ENCODE assay signal across 30 cellular contexts in the genomic region with DNA sequence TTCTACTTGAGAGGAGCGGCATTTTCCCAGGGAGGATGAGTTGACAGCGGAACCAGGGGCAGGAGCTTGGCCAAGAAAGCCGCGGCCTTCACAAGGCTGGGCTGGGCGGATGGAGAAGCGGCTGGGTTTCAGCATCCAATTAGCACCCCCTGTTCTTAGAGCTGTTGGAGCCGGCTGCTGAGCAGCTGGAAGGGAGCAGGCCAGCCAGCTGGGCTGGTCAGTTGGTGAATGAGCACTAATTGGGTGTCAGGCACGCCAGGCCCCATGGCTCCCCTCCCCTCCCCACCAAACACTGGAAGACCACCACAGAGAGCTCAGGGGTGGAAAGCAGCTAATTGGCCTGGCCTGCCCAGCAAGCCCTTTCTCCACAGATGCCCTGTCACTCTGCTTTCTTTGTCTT.
DNase-seq lines count a peak whose midpoint lies in the region; ATAC-seq and TF ChIP-seq lines count a peak whose summit lies in the region.
"Had no signal": no experiment of that assay in that cellular context is flagged by ENCODE, and none has a peak within 500 bp of the region (broad histone marks: within the 10 kb centered on the region; RNA-seq: fewer than 3 reads in every experiment).

No MANE protein-coding gene starts in this region.

- H3K4me1 Mint-ChIP-seq in glutamatergic neuron (ENCODE audit: low read depth, unreplicated experiment), result peaks cover 64% of the 10 kb centered on the region
- H3K4me1 Mint-ChIP-seq: B cell; stimulated activated effector memory CD8-positive, alpha-beta T cell treated with anti-CD3 and anti-CD28 coated beads, Interleukin-12 subunit alpha, Interleukin-12 subunit beta, amount 100 ng/mL, for 72 hours had no signal

- H3K4me1 ChIP-seq in BLaER1 (peaks cover 54% of the 10 kb centered on the region), mesendoderm (ENCODE audit: control insufficient read depth, low read depth, low read length) (peaks cover 2% of the 10 kb centered on the region), esophagus squamous epithelium (no peaks in the 10 kb centered on the region)
- H3K4me1 ChIP-seq: ascending aorta, foreskin keratinocyte, Peyer's patch, psoas muscle, SJSA1 had no signal

- peak overlapping the region; percentile 97 for H3K27ac Mint-ChIP-seq in glutamatergic neuron (ENCODE audit: unreplicated experiment)
- H3K27ac Mint-ChIP-seq: activated naive CD8-positive, alpha-beta T cell; B cell; dendritic cell treated with granulocyte-macrophage colony-stimulating factor and Interleukin-4, amounts not matched to agents 40 ng/mL and 50 ng/mL, for 4 days; stimulated activated effector memory CD8-positive, alpha-beta T cell treated with anti-CD3 and anti-CD28 coated beads, Interleukin-12 subunit alpha, Interleukin-12 subunit beta, amount 100 ng/mL, for 72 hours had no signal

- H3K79me1 ChIP-seq in mesendoderm (ENCODE audit: low read length), result no peaks in the 10 kb centered on the region

- no peaks in the 10 kb centered on the region for H3K27me3 ChIP-seq in BLaER1
- no peaks in the 10 kb centered on the region for H3K27me3 ChIP-seq in mesendoderm (ENCODE audit: insufficient read depth, low read length, poor library complexity)
- peaks cover 0 to 26% (median 0%) of the 10 kb centered on the region in 4 donors for H3K27me3 ChIP-seq in esophagus squamous epithelium
- H3K27me3 ChIP-seq: ascending aorta, MG63, Peyer's patch, SJSA1 had no signal

- no peak overlapping the region for H3K18ac ChIP-seq in mesendoderm (ENCODE audit: low read length)

- H3K27me3 Mint-ChIP-seq in glutamatergic neuron (ENCODE audit: unreplicated experiment), result peaks cover 9% of the 10 kb centered on the region

- intact Hi-C loops in esophagus squamous epithelium (cut with DNase I), result no loop called here

- no peaks in the 10 kb centered on the region for H3K79me2 ChIP-seq in mesendoderm (ENCODE audit: control insufficient read depth, insufficient read depth, low read length)

- H3K4me3 ChIP-seq in BLaER1 (no peak overlapping the region), mesendoderm (ENCODE audit: low read length) (no peak overlapping the region), esophagus squamous epithelium (no peak overlapping the region)
- H3K4me3 ChIP-seq: ascending aorta, MG63, Peyer's patch, psoas muscle, SJSA1 had no signal

- no peak overlapping the region for H2BK5ac ChIP-seq in mesendoderm (ENCODE audit: low read length)

- H3K36me3 Mint-ChIP-seq in glutamatergic neuron (ENCODE audit: unreplicated experiment), result no peaks in the 10 kb centered on the region
- H3K36me3 Mint-ChIP-seq: stimulated activated effector memory CD8-positive, alpha-beta T cell treated with anti-CD3 and anti-CD28 coated beads, Interleukin-12 subunit alpha, Interleukin-12 subunit beta, amount 100 ng/mL, for 72 hours had no signal

- ATAC-seq in stimulated activated naive CD8-positive, alpha-beta T cell treated with anti-CD3 and anti-CD28 coated beads, Interleukin-15, Interleukin-2, amounts not matched to agents 100 U/mL and 50 U/mL, for 24 hours, result no peak
- no peak for ATAC-seq in GM18502 (IDR thresholded peaks at IDR 0.05; ENCODE audit: poor library complexity, unreplicated experiment)
- ATAC-seq: foreskin keratinocyte; left colon; psoas muscle; stimulated activated effector memory CD8-positive, alpha-beta T cell treated with anti-CD3 and anti-CD28 coated beads, Interleukin-12 subunit alpha, Interleukin-12 subunit beta, amount 100 ng/mL, for 72 hours had no signal

- H3K4me2 ChIP-seq in BLaER1 (peak overlapping the region; percentile 79), mesendoderm (ENCODE audit: low read length) (no peak overlapping the region)
- H3K4me2 ChIP-seq: KMS-11 had no signal

- WGBS in mesendoderm (ENCODE audit: extremely low coverage, insufficient coverage, low lambda C conversion rate), result no CpG with 5 or more reads among the region's 8 CpGs
- 100% methylated on average over 1 of the region's 8 CpGs; no CpG with 5 or more reads in 1 of the 2 donors for WGBS in esophagus squamous epithelium, 2 donors

- no peak overlapping the region for H2AK5ac ChIP-seq in mesendoderm (ENCODE audit: low read length)

- no peak for TF ChIP-seq CTCF in glutamatergic neuron (IDR thresholded peaks at IDR 0.05; ENCODE audit: partially characterized antibody, unreplicated experiment)
- no peak for TF ChIP-seq CTCF in esophagus squamous epithelium (IDR thresholded peaks at IDR 0.05)

- H3K9me3 ChIP-seq in BLaER1 (no peaks in the 10 kb centered on the region), esophagus squamous epithelium (no peaks in the 10 kb centered on the region)
- H3K9me3 ChIP-seq: ascending aorta, MG63, Peyer's patch, psoas muscle, SJSA1 had no signal

- no peak for TF ChIP-seq POLR2A in esophagus squamous epithelium (IDR thresholded peaks at IDR 0.05)

- H2BK120ac ChIP-seq in mesendoderm (ENCODE audit: low read depth, low read length), result no peak overlapping the region

- H4K8ac ChIP-seq in mesendoderm (ENCODE audit: low read depth, low read length), result no peak overlapping the region

- no peak overlapping the region for H3K56ac ChIP-seq in mesendoderm (ENCODE audit: low read length)

- H4K20me1 ChIP-seq in BLaER1, result no peaks in the 10 kb centered on the region

- no peak overlapping the region for H2BK15ac ChIP-seq in mesendoderm (replicated peaks; ENCODE audit: low read depth)

- H3K4me3 Mint-ChIP-seq in glutamatergic neuron (ENCODE audit: unreplicated experiment), result peak overlapping the region; percentile 46
- H3K4me3 Mint-ChIP-seq: activated naive CD8-positive, alpha-beta T cell; B cell; dendritic cell treated with granulocyte-macrophage colony-stimulating factor and Interleukin-4, amounts not matched to agents 40 ng/mL and 50 ng/mL, for 4 days; stimulated activated effector memory CD8-positive, alpha-beta T cell treated with anti-CD3 and anti-CD28 coated beads, Interleukin-12 subunit alpha, Interleukin-12 subunit beta, amount 100 ng/mL, for 72 hours had no signal

- peaks cover 9% of the 10 kb centered on the region for H3K9me3 Mint-ChIP-seq in glutamatergic neuron (ENCODE audit: unreplicated experiment)

- H3K23ac ChIP-seq in mesendoderm (ENCODE audit: low read length), result no peak overlapping the region

- no peak overlapping the region for H3K9ac ChIP-seq in BLaER1
- no peak overlapping the region for H3K9ac ChIP-seq in mesendoderm (ENCODE audit: low read length)
- H3K9ac ChIP-seq: KMS-11 had no signal

- H3K36me3 ChIP-seq in BLaER1 (no peaks in the 10 kb centered on the region), mesendoderm (ENCODE audit: control insufficient read depth, insufficient read depth, low read length) (no peaks in the 10 kb centered on the region), esophagus squamous epithelium (no peaks in the 10 kb centered on the region)
- H3K36me3 ChIP-seq: ascending aorta, MG63, Peyer's patch, SJSA1 had no signal

- peak; percentile 26 for DNase-seq in NCI-H82 treated with DMSO at 0.1 percent for 48 hours (lab: John Stamatoyannopoulos, UW; ENCODE audit: unreplicated experiment)
- DNase-seq in glutamatergic neuron, result peak; percentile 73
- peak; percentile 51 for DNase-seq in mesendoderm
- DNase-seq in esophagus squamous epithelium (lab: John Stamatoyannopoulos, UW), result no peak
- DNase-seq in stimulated activated naive CD8-positive, alpha-beta T cell treated with anti-CD3 and anti-CD28 coated beads, Interleukin-15, Interleukin-2, amounts not matched to agents 100 U/mL and 50 U/mL, for 24 hours, result no peak
- no peak for DNase-seq in NCI-H446 treated with DMSO at 0.1 percent for 48 hours (lab: John Stamatoyannopoulos, UW)
- DNase-seq: activated CD4-positive, alpha-beta T cell treated with anti-CD3 and anti-CD28 coated beads for 48 hours; activated effector memory CD4-positive, alpha-beta T cell treated with Interleukin-2 at 50 U/mL for 16 hours; central memory CD4-positive, alpha-beta T cell; DMS 273 treated with DMSO at 0.1 percent for 48 hours; foreskin keratinocyte; left colon; MG63; NCI-H1105 treated with DMSO at 0.1 percent for 48 hours; NCI-H2029 treated with DMSO at 0.1 percent for 48 hours; NCI-H526 treated with DMSO at 0.1 percent for 48 hours; Peyer's patch; psoas muscle; T-helper 9 cell; trophoblast cell had no signal

- H4K5ac ChIP-seq in mesendoderm (ENCODE audit: low read length), result no peak overlapping the region

- no peak overlapping the region for H3K4ac ChIP-seq in mesendoderm (ENCODE audit: low read depth, low read length)

- H3K27ac ChIP-seq in BLaER1, result no peak overlapping the region
- no peak overlapping the region for H3K27ac ChIP-seq in mesendoderm (ENCODE audit: low read depth, low read length)
- no peak overlapping the region for H3K27ac ChIP-seq in esophagus squamous epithelium
- H3K27ac ChIP-seq: ascending aorta, foreskin keratinocyte, KMS-11, Peyer's patch, psoas muscle, SJSA1, VCaP had no signal

Comparison
In these comparisons a context has a peak if more than half of its experiments do, and no peak if none do; other contexts are left out.
1. DNase-seq: peak in NCI-H82 treated with DMSO at 0.1 percent for 48 hours (single experiment), glutamatergic neuron (single experiment) and mesendoderm (single experiment); none in esophagus squamous epithelium (single experiment), stimulated activated naive CD8-positive, alpha-beta T cell treated with anti-CD3 and anti-CD28 coated beads, Interleukin-15, Interleukin-2, amounts not matched to agents 100 U/mL and 50 U/mL, for 24 hours (single experiment) and NCI-H446 treated with DMSO at 0.1 percent for 48 hours (single experiment).